Comparison of ENCODE assay signal across 19 cellular contexts in genomic region chr10:89416465-89416864, GRCh38. TPM values are rescaled to one million over a fixed set of nuclear protein-coding genes. Genes with fewer than 3 reads are reported as not detected.
DNase-seq lines count a peak whose midpoint lies in the region; ATAC-seq and TF ChIP-seq lines count a peak whose summit lies in the region.
"Had no signal": no experiment of that assay in that cellular context is flagged by ENCODE, and none has a peak within 500 bp of the region (broad histone marks: within the 10 kb centered on the region; RNA-seq: fewer than 3 reads in every experiment).

No MANE protein-coding gene starts in this region.

- no peak overlapping the region for H3K27ac ChIP-seq in OCI-LY3 (ENCODE audit: low read length)

- peaks cover 16% of the 10 kb centered on the region for H3K4me1 ChIP-seq in OCI-LY3 (ENCODE audit: low read length)

- H3K36me3 Mint-ChIP-seq in activated CD8-positive, alpha-beta memory T cell treated with anti-CD3 and anti-CD28 coated beads, Interleukin-2, amount 10 ng/mL, durations not matched to agents 7 days and 5 days: peaks cover 65% of the 10 kb centered on the region
- H3K36me3 Mint-ChIP-seq in dendritic cell treated with granulocyte-macrophage colony-stimulating factor and Interleukin-4, amounts not matched to agents 40 ng/mL and 50 ng/mL, for 4 days (ENCODE audit: low read depth): peaks cover 55% of the 10 kb centered on the region
- H3K36me3 Mint-ChIP-seq in osteocyte (ENCODE audit: unreplicated experiment): peaks cover 31% of the 10 kb centered on the region

- peaks cover 54% of the 10 kb centered on the region for H3K4me1 Mint-ChIP-seq in activated CD8-positive, alpha-beta memory T cell treated with anti-CD3 and anti-CD28 coated beads, Interleukin-2, amount 10 ng/mL, durations not matched to agents 7 days and 5 days
- H3K4me1 Mint-ChIP-seq in dendritic cell treated with granulocyte-macrophage colony-stimulating factor and Interleukin-4, amounts not matched to agents 40 ng/mL and 50 ng/mL, for 4 days (ENCODE audit: low read depth): peaks cover 35% of the 10 kb centered on the region
- H3K4me1 Mint-ChIP-seq in osteocyte (ENCODE audit: unreplicated experiment): peaks cover 41% of the 10 kb centered on the region

- CTCF ChIA-PET in activated CD8-positive, alpha-beta memory T cell treated with anti-CD3 and anti-CD28 coated beads, Interleukin-2, amount 10 ng/mL, durations not matched to agents 7 days and 5 days (lab: Charles Lee): interaction anchor here (0.9 kb wide), 1 partner anchor 198 kb away, joined by 3 read pairs; no protein-coding TSS in a partner anchor

- no peak overlapping the region for H2AFZ ChIP-seq in OCI-LY3 (ENCODE audit: low read depth, low read length)

- H3K27ac Mint-ChIP-seq in activated CD8-positive, alpha-beta memory T cell treated with anti-CD3 and anti-CD28 coated beads, Interleukin-2, amount 10 ng/mL, durations not matched to agents 7 days and 5 days: peak overlapping the region; percentile 95
- H3K27ac Mint-ChIP-seq in dendritic cell treated with granulocyte-macrophage colony-stimulating factor and Interleukin-4, amounts not matched to agents 40 ng/mL and 50 ng/mL, for 4 days: peak overlapping the region; percentile 94
- peak overlapping the region; percentile 99 for H3K27ac Mint-ChIP-seq in osteocyte (ENCODE audit: unreplicated experiment)

- H3K9ac ChIP-seq in OCI-LY3 (ENCODE audit: low read length): no peak overlapping the region

- H3K9me3 Mint-ChIP-seq in activated CD8-positive, alpha-beta memory T cell treated with anti-CD3 and anti-CD28 coated beads, Interleukin-2, amount 10 ng/mL, durations not matched to agents 7 days and 5 days (ENCODE audit: low read depth): peaks cover 3% of the 10 kb centered on the region
- no peaks in the 10 kb centered on the region for H3K9me3 Mint-ChIP-seq in dendritic cell treated with granulocyte-macrophage colony-stimulating factor and Interleukin-4, amounts not matched to agents 40 ng/mL and 50 ng/mL, for 4 days
- no peaks in the 10 kb centered on the region for H3K9me3 Mint-ChIP-seq in osteocyte (ENCODE audit: unreplicated experiment)

- peaks cover 58% of the 10 kb centered on the region for H3K79me2 ChIP-seq in OCI-LY3 (ENCODE audit: low read length)

- intact Hi-C loops in dendritic cell treated with granulocyte-macrophage colony-stimulating factor and Interleukin-4, amounts not matched to agents 40 ng/mL and 50 ng/mL, for 4 days (cut with micrococcal nuclease): no loop called here

- ATAC-seq in activated CD8-positive, alpha-beta memory T cell treated with anti-CD3 and anti-CD28 coated beads, Interleukin-2, amount 10 ng/mL, durations not matched to agents 7 days and 5 days: no peak
- ATAC-seq in HG03342 (IDR thresholded peaks at IDR 0.05; ENCODE audit: unreplicated experiment): no peak
- no peak for ATAC-seq in HG03469 (IDR thresholded peaks at IDR 0.05; ENCODE audit: unreplicated experiment)

- TF ChIP-seq CTCF in OCI-LY3 (IDR thresholded peaks at IDR 0.05; ENCODE audit: low read depth, low read length) (no peak), osteocyte (IDR thresholded peaks at IDR 0.05) (no peak)

- H3K27me3 ChIP-seq in OCI-LY3 (ENCODE audit: low read depth, low read length): no peaks in the 10 kb centered on the region
- H3K27me3 ChIP-seq: ovary, thyroid gland had no signal

- H3K4me3 ChIP-seq in OCI-LY3 (ENCODE audit: low read length): no peak overlapping the region
- H3K4me3 ChIP-seq: thyroid gland had no signal

- H3K4me3 Mint-ChIP-seq in activated CD8-positive, alpha-beta memory T cell treated with anti-CD3 and anti-CD28 coated beads, Interleukin-2, amount 10 ng/mL, durations not matched to agents 7 days and 5 days: peak overlapping the region; percentile 89
- H3K4me3 Mint-ChIP-seq in dendritic cell treated with granulocyte-macrophage colony-stimulating factor and Interleukin-4, amounts not matched to agents 40 ng/mL and 50 ng/mL, for 4 days: peak overlapping the region; percentile 5
- H3K4me3 Mint-ChIP-seq in osteocyte (ENCODE audit: unreplicated experiment): peak overlapping the region; percentile 98

- H3K36me3 ChIP-seq in OCI-LY3 (replicated peaks; ENCODE audit: low read depth, low read length): peaks cover 25% of the 10 kb centered on the region
- H3K36me3 ChIP-seq: ovary had no signal

- DNase-seq in activated CD8-positive, alpha-beta memory T cell treated with anti-CD3 and anti-CD28 coated beads, Interleukin-2, amount 10 ng/mL, durations not matched to agents 7 days and 5 days: no peak
- no peak for DNase-seq in activated CD8-positive, alpha-beta memory T cell treated with anti-CD3 and anti-CD28 coated beads, Interleukin-2, amount 50 U/mL, for 48 hours
- no peak for DNase-seq in osteocyte (ENCODE audit: extremely low spot score, unreplicated experiment)
- DNase-seq in MV-4-11 (lab: John Stamatoyannopoulos, UW): no peak
- DNase-seq: ACHN; activated CD4-positive, CD25-positive, alpha-beta regulatory T cell treated with anti-CD3 and anti-CD28 coated beads, Interleukin-2, amount 50 U/mL, for 72 hours; activated naive CD4-positive, alpha-beta T cell treated with anti-CD3 and anti-CD28 coated beads, Interleukin-2, amount 50 U/mL, for 16 hours; DMS 273 treated with DMSO at 0.1 percent for 48 hours; NCI-H1105; ovary; SW 1271; thyroid gland had no signal

- H3K27me3 Mint-ChIP-seq in activated CD8-positive, alpha-beta memory T cell treated with anti-CD3 and anti-CD28 coated beads, Interleukin-2, amount 10 ng/mL, durations not matched to agents 7 days and 5 days: no peaks in the 10 kb centered on the region
- H3K27me3 Mint-ChIP-seq in dendritic cell treated with granulocyte-macrophage colony-stimulating factor and Interleukin-4, amounts not matched to agents 40 ng/mL and 50 ng/mL, for 4 days: no peaks in the 10 kb centered on the region
- no peaks in the 10 kb centered on the region for H3K27me3 Mint-ChIP-seq in osteocyte (ENCODE audit: unreplicated experiment)

- no peaks in the 10 kb centered on the region for H3K9me3 ChIP-seq in OCI-LY3 (ENCODE audit: insufficient read depth, low read length)
- H3K9me3 ChIP-seq: ovary, thyroid gland had no signal

- peak overlapping the region; percentile 91; the same call in 1 of the 2 replicates for H3K4me2 ChIP-seq in OCI-LY3 (ENCODE audit: low read length)

- 0 out of 2 replicates have a peak, but pooled peaks cover 3% of the 10 kb centered on the region for H4K20me1 ChIP-seq in OCI-LY3 (ENCODE audit: insufficient read depth, low read length)

RNA-seq across cellular contexts. Expression of gene IFIT5, which starts 2.1 kb away (rescaled TPM):
- 10 to 100 TPM; 30.2 to 40.3 TPM for total RNA-seq in activated CD8-positive, alpha-beta memory T cell treated with anti-CD3 and anti-CD28 coated beads, Interleukin-2, amount 10 ng/mL, durations not matched to agents 7 days and 5 days
- 22.5 and 22.7 TPM in 2 replicates for total RNA-seq in osteocyte

RNA-seq across cellular contexts. Expression of gene IFIT1, which starts 24.0 kb away (rescaled TPM):
- total RNA-seq in activated CD8-positive, alpha-beta memory T cell treated with anti-CD3 and anti-CD28 coated beads, Interleukin-2, amount 10 ng/mL, durations not matched to agents 7 days and 5 days: 100 to 1,000 TPM in 1 of 2 experiments, 10 to 100 TPM in 1; 45.8 to 107 TPM
- 20.4 and 21.5 TPM in 2 replicates for total RNA-seq in osteocyte

RNA-seq across cellular contexts. Expression of gene IFIT1B, which starts 38.6 kb away (rescaled TPM):
- total RNA-seq in activated CD8-positive, alpha-beta memory T cell treated with anti-CD3 and anti-CD28 coated beads, Interleukin-2, amount 10 ng/mL, durations not matched to agents 7 days and 5 days: under 1 TPM in 1 of 2 experiments, not detected in 1; 0.29 TPM
- total RNA-seq in osteocyte: not detected in 2 replicates
- total RNA-seq: epithelial cell of proximal tubule, lower leg skin, NCI-H460, thyroid gland had no signal

Comparison
In these comparisons a context has a peak if more than half of its experiments do, and no peak if none do; other contexts are left out.
1. H3K4me3 Mint-ChIP-seq: peak in every context shown above with its lines; median percentile 98 in osteocyte; 89 in activated CD8-positive, alpha-beta memory T cell treated with anti-CD3 and anti-CD28 coated beads, Interleukin-2, amount 10 ng/mL, durations not matched to agents 7 days and 5 days; 5 in dendritic cell treated with granulocyte-macrophage colony-stimulating factor and Interleukin-4, amounts not matched to agents 40 ng/mL and 50 ng/mL, for 4 days.